Comparison of ENCODE assay signal across 8 cellular contexts in the genomic region with DNA sequence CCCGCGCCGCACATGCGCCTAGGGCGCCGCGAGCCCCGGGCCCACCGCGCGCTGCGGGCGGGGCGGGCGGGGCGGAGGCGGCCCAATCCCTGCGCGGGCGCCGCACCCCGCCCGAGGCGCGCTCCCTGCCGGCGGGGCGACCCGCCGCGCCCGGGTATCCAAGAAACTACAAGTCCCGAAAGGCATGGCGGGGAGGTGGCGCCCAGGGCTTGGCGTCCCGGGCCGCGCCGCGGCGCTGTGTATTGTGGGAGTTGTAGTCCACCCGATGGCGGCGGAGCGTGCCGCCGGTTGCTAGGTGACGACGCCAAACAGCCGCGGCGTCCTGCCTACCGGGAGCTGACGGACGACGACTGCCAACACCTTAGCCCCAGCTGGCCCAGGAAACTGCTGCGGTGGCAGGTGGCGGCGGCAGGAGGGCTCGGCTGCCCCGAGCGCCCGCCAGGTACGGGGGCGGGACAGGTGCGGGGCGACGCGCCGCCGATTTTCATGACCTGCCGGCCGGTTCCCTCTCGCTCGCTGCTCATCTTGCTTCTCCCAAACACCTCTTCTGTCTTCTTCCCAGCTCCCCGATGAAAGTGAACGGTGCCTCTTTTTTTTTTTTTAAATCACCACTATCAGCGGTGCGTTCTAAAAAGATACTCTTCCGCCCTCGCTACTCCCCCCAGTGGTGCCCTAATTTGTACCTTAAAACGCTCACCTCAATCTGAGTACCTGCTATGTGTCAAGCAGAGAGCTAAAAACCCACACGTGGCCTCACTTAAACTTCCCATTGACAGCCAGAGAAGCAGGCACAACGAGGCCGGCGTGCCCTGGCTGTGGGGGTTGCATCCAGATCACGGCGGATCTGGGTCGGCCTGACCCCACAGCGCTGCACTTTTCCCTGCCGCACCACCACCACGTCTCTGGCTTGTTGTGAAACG. TPM values are rescaled to one million over a fixed set of nuclear protein-coding genes. Genes with fewer than 3 reads are reported as not detected.
DNase-seq lines count a peak whose midpoint lies in the region; ATAC-seq and TF ChIP-seq lines count a peak whose summit lies in the region.

Gene CFAP99, plus strand, starts transcription at position 304 of the 920 bp plus-strand sequence.

- peak within 1 kb of the TSS; percentile 78 for H3K4me3 ChIP-seq in ACC112 (ENCODE audit: low read depth, low read length)
- peak within 1 kb of the TSS; percentile 52 to 90 (median 67) for H3K4me3 ChIP-seq in breast epithelium
- H3K4me3 ChIP-seq in skin epidermis, result peak within 1 kb of the TSS; percentile 44 to 65 (median 52)

- H3K27me3 ChIP-seq in ACC112 (ENCODE audit: insufficient read depth, low read length) (peaks cover 53% of the 10 kb centered on the region), breast epithelium (peaks cover 0 to 56% of the 10 kb centered on the region in 2 donors)

- TF ChIP-seq POLR2A in breast epithelium (IDR thresholded peaks at IDR 0.05), result no peak

- peak within 1 kb of the TSS; percentile 82 for H2AFZ ChIP-seq in ACC112 (ENCODE audit: low read length, unreplicated experiment)

- H3K27ac ChIP-seq in ACC112 (ENCODE audit: low read depth, low read length) (no peak within 1 kb of the TSS), VCaP (peak within 1 kb of the TSS; percentile 66), breast epithelium (peak within 1 kb of the TSS; percentile 41 to 75), skin epidermis (peak within 1 kb of the TSS in 18 of 21 experiments; percentile 5 to 83 (median 58))

- H3K4me1 ChIP-seq in ACC112 (ENCODE audit: control insufficient read depth, insufficient read depth, low read length, unreplicated experiment) (peaks cover 8% of the 10 kb centered on the region), breast epithelium (no peaks in the 10 kb centered on the region)

- H3K36me3 ChIP-seq in ACC112 (ENCODE audit: insufficient read depth, low read length) (no peaks in the 10 kb centered on the region), breast epithelium (no peaks in the 10 kb centered on the region)

- no peaks in the 10 kb centered on the region for H3K9me3 ChIP-seq in breast epithelium

- TF ChIP-seq CTCF in VCaP (conservative IDR thresholded peaks at IDR 0.05), result peak; percentile 38; the same call in 1 of the 2 replicates
- TF ChIP-seq CTCF in breast epithelium (IDR thresholded peaks at IDR 0.05), result peak in 1 of 3 donors; percentile 11

- DNase-seq in NCI-H2196 (lab: John Stamatoyannopoulos, UW; ENCODE audit: unreplicated experiment) (peak; percentile 97), breast epithelium (ENCODE audit: low spot score in 2 of 2) (peak; percentile 95 to 97), iPS-NIHi11 (ENCODE audit: low spot score) (peak; percentile 99)

- peaks cover 12% of the 10 kb centered on the region for H3K79me2 ChIP-seq in ACC112 (ENCODE audit: control insufficient read depth, insufficient read depth, low read length, unreplicated experiment)

- intact Hi-C loops in breast epithelium (cut with DNase I; ENCODE audit: low total_unique reads), result loop anchor here (10.0 kb wide), 1 partner anchor 164 kb away; no protein-coding TSS in a partner anchor

- ATAC-seq in GM18867 (IDR thresholded peaks at IDR 0.05; ENCODE audit: unreplicated experiment) (peak; percentile 90), HG03108 (IDR thresholded peaks at IDR 0.05; ENCODE audit: unreplicated experiment) (peak; percentile 86)

RNA-seq across cellular contexts. Expression of gene CFAP99, which starts in this region (rescaled TPM):
- total RNA-seq in breast epithelium, result 1 to 10 TPM in 1 of 3 donors, under 1 TPM in 1, not detected in 1; 0.15 to 2.0 TPM
